1 cellular context compared by ENCODE assay signal in genomic region chr20:325889-326644, GRCh38.
TF ChIP-seq lines count a peak whose summit lies in the region.

No MANE protein-coding gene starts in this region.

TF ChIP-seq in K562, 482 proteins besides CTCF, POLR2A, EP300 and RAD21 (continued from another document):
- TF ChIP-seq CREB3L1 (IDR thresholded peaks at IDR 0.05; ENCODE audit: borderline replicate concordance, low read depth) (no peak), YY1 (IDR thresholded peaks at IDR 0.05; ENCODE audit: borderline replicate concordance in 1 of 3, control insufficient read depth in 1 of 3, extremely low read depth in 1 of 3, insufficient read depth in 3 of 3, insufficient read length in 1 of 3, insufficient replicate concordance in 2 of 3, low read depth in 1 of 3, low read length in 2 of 3) (peak in 1 of 3 experiments; percentile 64), SIN3A (IDR thresholded peaks at IDR 0.05; ENCODE audit: borderline replicate concordance in 2 of 2, control insufficient read depth in 1 of 2, low read depth in 2 of 2, low read length in 2 of 2) (peak; percentile 39 to 44; a peak in 3 of 4 replicates), L3MBTL2 (IDR thresholded peaks at IDR 0.05) (0 out of 2 replicates have a peak, but pooled peaks have one; percentile 31)
